11 cellular contexts compared by ENCODE assay signal in the genomic region with DNA sequence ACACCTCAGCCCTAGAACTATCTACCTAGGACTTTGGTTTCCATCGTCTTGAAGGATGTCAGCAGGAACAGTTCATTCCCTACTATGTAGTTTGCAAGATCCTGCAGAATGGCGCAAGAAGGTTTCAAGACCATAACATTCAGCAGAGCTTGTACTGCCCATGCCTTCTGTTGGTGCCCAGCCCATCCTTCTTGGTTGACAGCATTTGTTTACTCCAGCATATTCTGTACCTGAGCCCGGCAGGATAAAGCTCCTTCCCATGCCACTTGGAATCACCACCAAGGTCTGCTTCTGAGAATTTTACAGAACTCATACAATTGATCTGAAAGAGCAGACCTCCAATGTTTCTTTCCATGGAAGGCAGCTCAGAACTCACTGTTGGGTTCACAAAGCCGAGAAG.
A peak's percentile ranks its signal among the peaks of the same experiment; 100 is the strongest.
DNase-seq lines count a peak whose midpoint lies in the region; ATAC-seq and TF ChIP-seq lines count a peak whose summit lies in the region.
"Had no signal": no experiment of that assay in that cellular context is flagged by ENCODE, and none has a peak within 500 bp of the region (broad histone marks: within the 10 kb centered on the region; RNA-seq: fewer than 3 reads in every experiment).

No MANE protein-coding gene starts in this region.

- no peak overlapping the region for H3K27ac ChIP-seq in foreskin keratinocyte
- H3K27ac ChIP-seq: prostate gland had no signal

- H3K4me3 ChIP-seq in fibroblast of villous mesenchyme (ENCODE audit: low read depth, low read length): peak overlapping the region; percentile 99
- H3K4me3 ChIP-seq: prostate gland had no signal

- peaks cover 87% of the 10 kb centered on the region for H3K36me3 Mint-ChIP-seq in activated T-cell treated with anti-CD3 and anti-CD28 coated beads, Interleukin-2, amount 50 U/mL, for 24 hours (ENCODE audit: low read depth)
- peaks cover 7% of the 10 kb centered on the region for H3K36me3 Mint-ChIP-seq in T-helper 17 cell (ENCODE audit: low read depth)
- peaks cover 76 to 82% of the 10 kb centered on the region in 2 donors for H3K36me3 Mint-ChIP-seq in stimulated activated naive B cell treated with anti-CD40 and anti-IgM and Interleukin-4, amounts not matched to agents 10 μg/mL and 1 μg/mL and 100 μg/mL, for 72 hours

- H3K4me1 ChIP-seq in foreskin keratinocyte: peaks cover 36% of the 10 kb centered on the region

- ATAC-seq in T-helper 17 cell (no peak), foreskin keratinocyte (no peak)
- no peak for ATAC-seq in stimulated activated naive B cell treated with anti-CD40 and anti-IgM and Interleukin-4, amounts not matched to agents 10 μg/mL and 1 μg/mL and 100 μg/mL, for 72 hours (replicated peaks)

- H3K9me3 ChIP-seq in T-helper 17 cell (ENCODE audit: control insufficient read depth, low read length, poor library complexity, severe bottlenecking): no peaks in the 10 kb centered on the region
- H3K9me3 ChIP-seq: prostate gland had no signal

- H3K27ac Mint-ChIP-seq in activated T-cell treated with anti-CD3 and anti-CD28 coated beads, Interleukin-2, amount 50 U/mL, for 24 hours: peak overlapping the region; percentile 100
- H3K27ac Mint-ChIP-seq in T-helper 17 cell: peak overlapping the region; percentile 99
- H3K27ac Mint-ChIP-seq in stimulated activated naive B cell treated with anti-CD40 and anti-IgM and Interleukin-4, amounts not matched to agents 10 μg/mL and 1 μg/mL and 100 μg/mL, for 72 hours: peak overlapping the region; percentile 99

- H3K4me3 Mint-ChIP-seq in activated T-cell treated with anti-CD3 and anti-CD28 coated beads, Interleukin-2, amount 50 U/mL, for 24 hours: peak overlapping the region; percentile 90
- H3K4me3 Mint-ChIP-seq in T-helper 17 cell: peak overlapping the region; percentile 66
- H3K4me3 Mint-ChIP-seq in stimulated activated naive B cell treated with anti-CD40 and anti-IgM and Interleukin-4, amounts not matched to agents 10 μg/mL and 1 μg/mL and 100 μg/mL, for 72 hours: peak overlapping the region; percentile 58 to 67

- H3K9me3 Mint-ChIP-seq in activated T-cell treated with anti-CD3 and anti-CD28 coated beads, Interleukin-2, amount 50 U/mL, for 24 hours: peaks cover 6% of the 10 kb centered on the region
- H3K9me3 Mint-ChIP-seq in stimulated activated naive B cell treated with anti-CD40 and anti-IgM and Interleukin-4, amounts not matched to agents 10 μg/mL and 1 μg/mL and 100 μg/mL, for 72 hours: no peaks in the 10 kb centered on the region

- H3K27me3 Mint-ChIP-seq in activated T-cell treated with anti-CD3 and anti-CD28 coated beads, Interleukin-2, amount 50 U/mL, for 24 hours: no peaks in the 10 kb centered on the region
- no peaks in the 10 kb centered on the region for H3K27me3 Mint-ChIP-seq in T-helper 17 cell
- H3K27me3 Mint-ChIP-seq in stimulated activated naive B cell treated with anti-CD40 and anti-IgM and Interleukin-4, amounts not matched to agents 10 μg/mL and 1 μg/mL and 100 μg/mL, for 72 hours: no peaks in the 10 kb centered on the region

- TF ChIP-seq CTCF in fibroblast of villous mesenchyme (IDR thresholded peaks at IDR 0.05; ENCODE audit: insufficient read depth, low read depth, low read length): no peak
- TF ChIP-seq CTCF in foreskin keratinocyte (conservative IDR thresholded peaks at IDR 0.05): no peak

- peaks cover 99% of the 10 kb centered on the region for H3K4me1 Mint-ChIP-seq in activated T-cell treated with anti-CD3 and anti-CD28 coated beads, Interleukin-2, amount 50 U/mL, for 24 hours (ENCODE audit: low read depth)
- peaks cover 63% of the 10 kb centered on the region for H3K4me1 Mint-ChIP-seq in T-helper 17 cell
- peaks cover 65 to 98% of the 10 kb centered on the region in 2 donors for H3K4me1 Mint-ChIP-seq in stimulated activated naive B cell treated with anti-CD40 and anti-IgM and Interleukin-4, amounts not matched to agents 10 μg/mL and 1 μg/mL and 100 μg/mL, for 72 hours

- DNase-seq in activated T-cell treated with anti-CD3 and anti-CD28 coated beads, Interleukin-2, amount 50 U/mL, for 24 hours: no peak
- no peak for DNase-seq in activated T-cell treated with anti-CD3 and anti-CD28 coated beads for 4 hours
- no peak for DNase-seq in T-helper 17 cell
- no peak for DNase-seq in fibroblast of villous mesenchyme (ENCODE audit: low read depth)
- no peak for DNase-seq in stimulated activated naive B cell treated with anti-CD40 and anti-IgM and Interleukin-4, amounts not matched to agents 10 μg/mL and 1 μg/mL and 100 μg/mL, for 72 hours
- no peak for DNase-seq in SK-N-DZ (ENCODE audit: low spot score)
- no peak for DNase-seq in foreskin keratinocyte
- no peak for DNase-seq in MV-4-11 (lab: John Stamatoyannopoulos, UW)
- DNase-seq: activated CD4-positive, alpha-beta T cell treated with anti-CD3 and anti-CD28 coated beads, Interleukin-2, amount 50 U/mL, for 1 hour; NCI-H2171 treated with DMSO at 0.1 percent for 48 hours had no signal

- no peaks in the 10 kb centered on the region for H3K27me3 ChIP-seq in foreskin keratinocyte
